ENCODE assay signal across 11 cellular contexts in the genomic region with DNA sequence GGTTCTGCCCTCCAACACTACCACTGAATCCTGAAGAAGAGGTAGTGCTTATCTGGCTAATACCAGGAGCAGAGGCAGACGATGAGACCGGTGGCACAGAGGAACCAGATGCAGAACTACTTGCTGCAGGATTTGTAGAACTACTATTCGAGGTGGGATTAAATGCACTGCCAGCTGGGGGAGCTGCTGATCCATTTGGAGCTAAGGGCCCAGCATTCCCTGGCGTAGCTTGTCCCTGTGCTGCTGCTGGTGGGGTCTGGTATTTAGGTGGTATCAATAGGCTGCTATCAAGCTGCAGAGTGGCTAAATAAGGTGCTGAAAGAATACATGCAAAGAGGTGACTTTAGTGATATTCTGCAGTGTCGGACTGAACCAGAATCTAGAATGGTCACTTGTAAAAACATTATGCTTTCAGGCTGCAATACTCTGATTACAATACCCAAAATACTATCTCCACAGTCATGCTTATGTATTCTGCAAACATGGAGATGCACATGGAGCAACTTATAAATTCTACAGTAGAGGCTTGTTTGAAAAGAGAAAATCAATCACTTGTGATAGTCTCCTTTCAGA.
DNase-seq lines count a peak whose midpoint lies in the region; ATAC-seq, FAIRE-seq and TF ChIP-seq lines count a peak whose summit lies in the region.
"Had no signal": no experiment of that assay in that cellular context is flagged by ENCODE, and none has a peak within 500 bp of the region (broad histone marks: within the 10 kb centered on the region; RNA-seq: fewer than 3 reads in every experiment).

No MANE protein-coding gene starts in this region.

- WGBS in K562 (ENCODE audit: insufficient coverage, low coverage, missing lambda C conversion rate) = 84% methylated on average over 5 of the region's 5 CpGs
- WGBS in sigmoid colon, 2 donors = 82 to 87% methylated on average over 5 of the region's 5 CpGs

- H3K36me3 ChIP-seq in K562 (ENCODE audit: control insufficient read depth, insufficient read depth, low read length) (peaks cover 91% of the 10 kb centered on the region), sigmoid colon (peaks cover 6 to 58% (median 28%) of the 10 kb centered on the region in 4 donors)

- in situ Hi-C loops in K562 (cut with MboI) = loop anchor here (25.0 kb wide), 1 partner anchor 704 kb away; no protein-coding TSS in a partner anchor

- ATAC-seq in K562 (peak; percentile 79), HG02759 (IDR thresholded peaks at IDR 0.05; ENCODE audit: unreplicated experiment) (no peak)

- H3K4me1 Mint-ChIP-seq in nephron progenitor cell = peaks cover 18% of the 10 kb centered on the region

- H3K9ac ChIP-seq in K562 (ENCODE audit: insufficient read depth in 1 of 2, low read depth in 2 of 2, low read length in 2 of 2) = no peak overlapping the region

- H3K27ac Mint-ChIP-seq in nephron progenitor cell = no peak overlapping the region
- H3K27ac Mint-ChIP-seq: CD4-positive, alpha-beta memory T cell had no signal

- peak in 1 of 2 experiments; percentile 59; a peak in 3 of 4 replicates for TF ChIP-seq RAD21 in K562 (CRISPR knock-in tag; conservative IDR thresholded peaks at IDR 0.05 in 1 of 2, IDR thresholded peaks at IDR 0.05 in 1 of 2)

- H3K4me1 ChIP-seq in K562 (replicated peaks in 1 of 2; ENCODE audit: control insufficient read depth in 2 of 2, insufficient read depth in 2 of 2, low read length in 2 of 2) (no peaks in the 10 kb centered on the region), sigmoid colon (peaks cover 0 to 19% (median 5%) of the 10 kb centered on the region in 4 donors)

- CTCF ChIA-PET in K562 (lab: Yijun Ruan, JAX; ENCODE audit: low intra/inter-chr PET ratio) = interaction anchor here (0.5 kb wide), 1 partner anchor 262 kb away, joined by 3 read pairs; no protein-coding TSS in a partner anchor

- intact Hi-C loops in K562 (cut with micrococcal nuclease) = no loop called here
- intact Hi-C loops in sigmoid colon (cut with DNase I) = no loop called here

- H3K4me3 Mint-ChIP-seq in nephron progenitor cell = no peak overlapping the region
- H3K4me3 Mint-ChIP-seq: CD4-positive, alpha-beta memory T cell had no signal

- POLR2A ChIA-PET in K562 (lab: Yijun Ruan, JAX) = interaction anchor here (0.6 to 1.6 kb wide), 5 partner anchors 10 to 741 kb away, joined by 3 to 5 read pairs (median 3); no protein-coding TSS in a partner anchor

- TF ChIP-seq EP300 in K562 (IDR thresholded peaks at IDR 0.05; ENCODE audit: low read length) = no peak
- TF ChIP-seq EP300 in sigmoid colon (IDR thresholded peaks at IDR 0.05) = no peak

- no peak overlapping the region for H3K4me3 ChIP-seq in K562
- no peak overlapping the region for H3K4me3 ChIP-seq in sigmoid colon

- no TSS peak for BruUV-seq in K562 (replicated peaks; lab: Mats Ljungman, UMichigan)

- TF ChIP-seq CTCF in K562 (IDR thresholded peaks at IDR 0.05 in 2 of 3, conservative IDR thresholded peaks at IDR 0.05 in 1 of 3; ENCODE audit: insufficient read depth in 2 of 3, low read depth in 1 of 3, low read length in 3 of 3) (peak; percentile 54 to 68 (median 55)), nephron progenitor cell (IDR thresholded peaks at IDR 0.05) (no peak), sigmoid colon (IDR thresholded peaks at IDR 0.05) (peak in 1 of 4 experiments; percentile 22)

- H3K9me3 ChIP-seq in K562 (replicated peaks; ENCODE audit: control insufficient read depth, insufficient read depth, low read depth, low read length) (no peaks in the 10 kb centered on the region), sigmoid colon (no peaks in the 10 kb centered on the region)

- no peaks in the 10 kb centered on the region for H3K27me3 ChIP-seq in K562 (ENCODE audit: control insufficient read depth in 2 of 2, insufficient read depth in 2 of 2, low read length in 2 of 2)
- H3K27me3 ChIP-seq in sigmoid colon = no peaks in the 10 kb centered on the region

- no peak overlapping the region for H2AFZ ChIP-seq in K562 (ENCODE audit: low read depth, low read length)

- no peak for FAIRE-seq in K562 (lab: Jason Lieb, UNC)

- no peaks in the 10 kb centered on the region for H3K9me3 Mint-ChIP-seq in nephron progenitor cell
- H3K9me3 Mint-ChIP-seq: CD4-positive, alpha-beta memory T cell had no signal

- H3K4me2 ChIP-seq in K562 (ENCODE audit: insufficient read depth, low read length) = no peak overlapping the region

- H3K27ac ChIP-seq in K562 (ENCODE audit: extremely low read depth, low read depth, low read length) = no peak overlapping the region
- H3K27ac ChIP-seq in sigmoid colon = no peak overlapping the region

- no peak for TF ChIP-seq POLR2A in K562 (conservative IDR thresholded peaks at IDR 0.05)
- no peak for TF ChIP-seq POLR2A in sigmoid colon (IDR thresholded peaks at IDR 0.05)

- H3K9me1 ChIP-seq in K562 (ENCODE audit: control insufficient read depth, insufficient read depth, low read length) = no peaks in the 10 kb centered on the region

- H3K79me2 ChIP-seq in K562 (ENCODE audit: control insufficient read depth, insufficient read depth, low read length) = peaks cover 14% of the 10 kb centered on the region; the same call in 1 of the 3 replicates

- H3K36me3 Mint-ChIP-seq in nephron progenitor cell (ENCODE audit: low read depth) = peaks cover 44% of the 10 kb centered on the region

- peaks cover under 1% of the 10 kb centered on the region; the same call in 1 of the 2 replicates for H4K20me1 ChIP-seq in K562 (replicated peaks; ENCODE audit: control insufficient read depth, insufficient read depth, low read length)

- no peaks in the 10 kb centered on the region for H3K27me3 Mint-ChIP-seq in nephron progenitor cell (ENCODE audit: low read depth, poor library complexity)
- H3K27me3 Mint-ChIP-seq: CD4-positive, alpha-beta memory T cell had no signal

- DNase-seq in SHP77 (lab: John Stamatoyannopoulos, UW) (peak; percentile 12 to 23), SHP77 treated with DMSO at 0.1 percent for 48 hours (lab: John Stamatoyannopoulos, UW) (no peak), HT-29 (ENCODE audit: low spot score) (peak; percentile 23), K562 (ENCODE audit: extremely low read depth in 1 of 4, low spot score in 3 of 4) (peak in 3 of 4 experiments; percentile 14 to 40 (median 15)), nephron progenitor cell (peak; percentile 15), dedifferentiated amniotic fluid mesenchymal stem cell (ENCODE audit: extremely low spot score) (no peak), sigmoid colon (no peak)
- DNase-seq: CD4-positive, alpha-beta memory T cell; NCI-H1092 treated with DMSO at 0.1 percent for 48 hours; T1000 had no signal

TF ChIP-seq in K562, 482 proteins besides CTCF, POLR2A, EP300 and RAD21:
- TF ChIP-seq, protein P1, sequence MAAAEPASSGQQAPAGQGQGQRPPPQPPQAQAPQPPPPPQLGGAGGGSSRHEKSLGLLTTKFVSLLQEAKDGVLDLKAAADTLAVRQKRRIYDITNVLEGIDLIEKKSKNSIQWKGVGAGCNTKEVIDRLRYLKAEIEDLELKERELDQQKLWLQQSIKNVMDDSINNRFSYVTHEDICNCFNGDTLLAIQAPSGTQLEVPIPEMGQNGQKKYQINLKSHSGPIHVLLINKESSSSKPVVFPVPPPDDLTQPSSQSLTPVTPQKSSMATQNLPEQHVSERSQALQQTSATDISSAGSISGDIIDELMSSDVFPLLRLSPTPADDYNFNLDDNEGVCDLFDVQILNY (CRISPR knock-in tag; IDR thresholded peaks at IDR 0.05) = no peak
- TF ChIP-seq STAG1 (CRISPR knock-in tag; IDR thresholded peaks at IDR 0.05; ENCODE audit: borderline replicate concordance) = peak; percentile 75; the same call in 1 of the 2 replicates

Comparison
In these comparisons a context has a peak if more than half of its experiments do, and no peak if none do; other contexts are left out.
1. DNase-seq: peak in SHP77 (2 of 2), HT-29 (single experiment), K562 (3 of 4) and nephron progenitor cell (single experiment); none in SHP77 treated with DMSO at 0.1 percent for 48 hours (single experiment), dedifferentiated amniotic fluid mesenchymal stem cell (single experiment) and sigmoid colon (single experiment).